In genomic region chr19:4449022-4449825, GRCh38 we compare ENCODE assay signal across 12 cellular contexts. TPM values are rescaled to one million over a fixed set of nuclear protein-coding genes. Genes with fewer than 3 reads are reported as not detected.
DNase-seq lines count a peak whose midpoint lies in the region; ATAC-seq, FAIRE-seq and TF ChIP-seq lines count a peak whose summit lies in the region.
"Had no signal": no experiment of that assay in that cellular context is flagged by ENCODE, and none has a peak within 500 bp of the region (broad histone marks: within the 10 kb centered on the region; RNA-seq: fewer than 3 reads in every experiment).

No MANE protein-coding gene starts in this region.

- H3K27ac ChIP-seq in GM23338 (ENCODE audit: low read depth) (no peak overlapping the region), K562 (ENCODE audit: extremely low read depth, low read depth, low read length) (no peak overlapping the region), left ventricle myocardium inferior (replicated peaks) (peak overlapping the region; percentile 78)
- H3K27ac ChIP-seq: BLaER1, VCaP had no signal

- H2AFZ ChIP-seq in GM23338 = no peak overlapping the region
- no peak overlapping the region for H2AFZ ChIP-seq in K562 (ENCODE audit: low read depth, low read length)

- intact Hi-C loops in K562 (cut with micrococcal nuclease) = no loop called here
- intact Hi-C loops in left ventricle myocardium inferior (cut with micrococcal nuclease) = no loop called here

- 97% methylated on average over 25 of the region's 27 CpGs for WGBS in K562 (ENCODE audit: insufficient coverage, low coverage, missing lambda C conversion rate)

- peaks cover 43% of the 10 kb centered on the region for H3K27me3 Mint-ChIP-seq in GM23338 (ENCODE audit: insufficient read depth, low read depth, poor library complexity)
- H3K27me3 Mint-ChIP-seq in naive thymus-derived CD8-positive, alpha-beta T cell = no peaks in the 10 kb centered on the region

- peak; percentile 24 for ATAC-seq in GM23338
- ATAC-seq in K562 = no peak
- ATAC-seq in naive thymus-derived CD8-positive, alpha-beta T cell = no peak
- ATAC-seq in HG03457 (IDR thresholded peaks at IDR 0.05; ENCODE audit: unreplicated experiment) = no peak

- no peak for FAIRE-seq in K562 (lab: Jason Lieb, UNC)

- H3K4me1 ChIP-seq in GM23338 (ENCODE audit: insufficient read depth) (no peaks in the 10 kb centered on the region), K562 (replicated peaks in 1 of 2; ENCODE audit: control insufficient read depth in 2 of 2, insufficient read depth in 2 of 2, low read length in 2 of 2) (peaks cover 0 to 65% of the 10 kb centered on the region in 2 experiments; a peak in 3 of 5 replicates), left ventricle myocardium inferior (peaks cover 23% of the 10 kb centered on the region)

- TF ChIP-seq RAD21 in K562 (CRISPR knock-in tag; conservative IDR thresholded peaks at IDR 0.05 in 1 of 2, IDR thresholded peaks at IDR 0.05 in 1 of 2) = no peak

- no peaks in the 10 kb centered on the region for H3K79me2 ChIP-seq in GM23338 (replicated peaks; ENCODE audit: insufficient read depth)
- peaks cover 5% of the 10 kb centered on the region; the same call in 2 of the 3 replicates for H3K79me2 ChIP-seq in K562 (ENCODE audit: control insufficient read depth, insufficient read depth, low read length)

- H3K36me3 Mint-ChIP-seq in GM23338 (ENCODE audit: low read depth) = peaks cover 44% of the 10 kb centered on the region
- peaks cover 0 to 60% (median 12%) of the 10 kb centered on the region in 3 donors for H3K36me3 Mint-ChIP-seq in naive thymus-derived CD8-positive, alpha-beta T cell

- no peaks in the 10 kb centered on the region; the same call in 1 of the 3 replicates for H3K9me3 Mint-ChIP-seq in GM23338
- no peaks in the 10 kb centered on the region for H3K9me3 Mint-ChIP-seq in naive thymus-derived CD8-positive, alpha-beta T cell
- H3K9me3 Mint-ChIP-seq: immature natural killer cell had no signal

- DNase-seq in GM23338 (ENCODE audit: low spot score) (no peak), K562 (ENCODE audit: extremely low read depth in 1 of 4, low spot score in 3 of 4) (peak in 1 of 4 experiments; percentile 9), left ventricle myocardium inferior (peak; percentile 85), putamen (ENCODE audit: low spot score) (peak; percentile 76)
- no peak for DNase-seq in naive thymus-derived CD8-positive, alpha-beta T cell
- no peak for DNase-seq in stimulated activated CD4-positive, alpha-beta T cell treated with anti-CD3 and anti-CD28 coated beads, Interleukin-2, amount 100 ng/mL, for 24 hours
- no peak for DNase-seq in activated CD4-positive, alpha-beta T cell treated with anti-CD3 and anti-CD28 coated beads for 1 hour
- DNase-seq: immature natural killer cell, RPMI8226 had no signal

- peaks cover 7% of the 10 kb centered on the region; the same call in 2 of the 3 replicates for H3K4me1 Mint-ChIP-seq in GM23338
- no peaks in the 10 kb centered on the region for H3K4me1 Mint-ChIP-seq in naive thymus-derived CD8-positive, alpha-beta T cell
- H3K4me1 Mint-ChIP-seq: immature natural killer cell had no signal

- H3K9ac ChIP-seq in K562 (ENCODE audit: insufficient read depth in 1 of 2, low read depth in 2 of 2, low read length in 2 of 2) = peak overlapping the region in 1 of 2 experiments; percentile 26; a peak in 1 of 4 replicates
- H3K9ac ChIP-seq: BLaER1 had no signal

- no peak overlapping the region for H3K4me3 Mint-ChIP-seq in GM23338
- H3K4me3 Mint-ChIP-seq in naive thymus-derived CD8-positive, alpha-beta T cell = no peak overlapping the region
- H3K4me3 Mint-ChIP-seq: immature natural killer cell had no signal

- POLR2A ChIA-PET in K562 (lab: Yijun Ruan, JAX) = interaction anchor here (1.8 to 4.5 kb wide), 2 partner anchors 8 to 22 kb away, joined by 8 to 15 read pairs; no protein-coding TSS in a partner anchor
- POLR2A ChIA-PET in naive thymus-derived CD8-positive, alpha-beta T cell (lab: Charles Lee) = interaction anchor here (0.6 to 0.9 kb wide), 3 partner anchors 14 to 262 kb away, joined by 3 to 8 read pairs (median 3); no protein-coding TSS in a partner anchor

- no peaks in the 10 kb centered on the region for H3K27me3 ChIP-seq in GM23338 (ENCODE audit: insufficient read depth)
- H3K27me3 ChIP-seq in K562 (ENCODE audit: control insufficient read depth in 2 of 2, insufficient read depth in 2 of 2, low read length in 2 of 2) = no peaks in the 10 kb centered on the region
- no peaks in the 10 kb centered on the region for H3K27me3 ChIP-seq in left ventricle myocardium inferior (ENCODE audit: low read depth)
- H3K27me3 ChIP-seq: BLaER1 had no signal

- H3K9me2 ChIP-seq in GM23338 (ENCODE audit: insufficient read depth) = no peaks in the 10 kb centered on the region

- TF ChIP-seq EP300 in K562 (IDR thresholded peaks at IDR 0.05; ENCODE audit: low read length) = no peak

- no peaks in the 10 kb centered on the region for H3K36me3 ChIP-seq in GM23338 (ENCODE audit: insufficient read depth)
- H3K36me3 ChIP-seq in K562 (ENCODE audit: control insufficient read depth, insufficient read depth, low read length) = peaks cover 94% of the 10 kb centered on the region; the same call in 2 of the 3 replicates
- peaks cover 100% of the 10 kb centered on the region for H3K36me3 ChIP-seq in left ventricle myocardium inferior

- TF ChIP-seq POLR2A in K562 (conservative IDR thresholded peaks at IDR 0.05) = no peak; the same call in 1 of the 2 replicates

- no TSS peak for BruUV-seq in K562 (replicated peaks; lab: Mats Ljungman, UMichigan)

- peak; percentile 22 to 28; a peak in 2 of 4 replicates for TF ChIP-seq CTCF in GM23338 (conservative IDR thresholded peaks at IDR 0.05; ENCODE audit: low read depth in 2 of 2)
- no peak for TF ChIP-seq CTCF in K562 (IDR thresholded peaks at IDR 0.05 in 2 of 3, conservative IDR thresholded peaks at IDR 0.05 in 1 of 3; ENCODE audit: insufficient read depth in 2 of 3, low read depth in 1 of 3, low read length in 3 of 3)
- peak; percentile 46 for TF ChIP-seq CTCF in left ventricle myocardium inferior (IDR thresholded peaks at IDR 0.05; ENCODE audit: borderline replicate concordance)

- no peak overlapping the region for H3K27ac Mint-ChIP-seq in GM23338
- H3K27ac Mint-ChIP-seq in naive thymus-derived CD8-positive, alpha-beta T cell = no peak overlapping the region
- H3K27ac Mint-ChIP-seq: immature natural killer cell had no signal

- in situ Hi-C loops in K562 (cut with MboI) = no loop called here

- H3K4me3 ChIP-seq in GM23338 (no peak overlapping the region), K562 (no peak overlapping the region), left ventricle myocardium inferior (peak overlapping the region; percentile 2)
- H3K4me3 ChIP-seq: BLaER1 had no signal

- H3K9me3 ChIP-seq in K562 (replicated peaks; ENCODE audit: control insufficient read depth, insufficient read depth, low read depth, low read length) = no peaks in the 10 kb centered on the region
- H3K9me3 ChIP-seq in left ventricle myocardium inferior (replicated peaks) = no peaks in the 10 kb centered on the region
- H3K9me3 ChIP-seq: BLaER1 had no signal

- no peak overlapping the region for H3K4me2 ChIP-seq in GM23338
- no peak overlapping the region for H3K4me2 ChIP-seq in K562 (ENCODE audit: insufficient read depth, low read length)
- H3K4me2 ChIP-seq: BLaER1 had no signal

- H3K9me1 ChIP-seq in K562 (ENCODE audit: control insufficient read depth, insufficient read depth, low read length) = peaks cover 2% of the 10 kb centered on the region

- CTCF ChIA-PET in K562 (lab: Yijun Ruan, JAX; ENCODE audit: low intra/inter-chr PET ratio) = no interaction called here

- H4K20me1 ChIP-seq in GM23338 (replicated peaks; ENCODE audit: insufficient read depth) = peaks cover 6% of the 10 kb centered on the region
- peaks cover 3% of the 10 kb centered on the region; the same call in 1 of the 2 replicates for H4K20me1 ChIP-seq in K562 (replicated peaks; ENCODE audit: control insufficient read depth, insufficient read depth, low read length)

- H3F3A ChIP-seq in GM23338 (replicated peaks; ENCODE audit: low read depth) = peaks cover 17% of the 10 kb centered on the region; the same call in 1 of the 2 replicates

RNA-seq across cellular contexts. Expression of gene UBXN6, which starts 8.4 kb away (rescaled TPM):
- total RNA-seq in GM23338 (2014; rRNA removed; shearing (Covaris generic)) = 21.6 TPM in 2 replicates
- polyA plus RNA-seq in GM23338 (2016; fragmentation: Nextera tagmentation; extraction: Ambion mirVana) (19.1 and 20.4 TPM in 2 replicates), K562 (2011; rRNA removed) (38.2 and 51.7 TPM in 2 replicates), K562 (2014; fragmentation: Illumina TruSeq; extraction: Trizol) (17.5 and 45.2 TPM in 2 replicates), K562 (2014; fragmentation: Nextera tagmentation; extraction: Ambion mirVana) (1 to 10 TPM in 1 of 2 experiments, under 1 TPM in 1; 0.48 to 1.8 TPM), K562 (2014; rRNA removed) (59.4 and 59.7 TPM in 2 replicates)
- 23.2 and 58.0 TPM in 2 replicates for total RNA-seq in K562 (2011; cell fraction: chromatin; rRNA removed; ENCODE audit: low replicate concordance)
- total RNA-seq in K562 (2011; cell fraction: nucleolus; rRNA removed) = 57.5 and 64.5 TPM in 2 replicates
- total RNA-seq in K562 (2011; cell fraction: nucleoplasm; rRNA removed) = 32.2 and 37.0 TPM in 2 replicates
- total RNA-seq in K562 (2014; rRNA removed) (49.7 and 63.6 TPM in 2 replicates), K562 (2014; rRNA removed; fragmentation: Illumina TruSeq; extraction: Trizol) (8.6 and 11.0 TPM in 2 replicates), K562 (2015; rRNA removed; fragmentation: Illumina TruSeq; extraction: Trizol) (29.5 and 33.1 TPM in 2 replicates), K562 (2021) (80.8 and 90.2 TPM in 2 replicates), left ventricle myocardium inferior (113 TPM)
- polyA plus RNA-seq in K562 (2011; cell fraction: cytosol; rRNA removed) = 58.6 and 121 TPM in 2 replicates
- 54.4 and 74.2 TPM in 2 replicates for polyA plus RNA-seq in K562 (2011; cell fraction: nucleus; rRNA removed)
- 56.8 and 86.6 TPM in 2 replicates for polyA plus RNA-seq in K562 (2012)
- polyA minus RNA-seq in K562 (2011; rRNA and poly(A)+ RNA removed) = 17.1 and 20.7 TPM in 2 replicates
- polyA minus RNA-seq in K562 (2011; cell fraction: cytosol; rRNA and poly(A)+ RNA removed) = 32.3 and 41.4 TPM in 2 replicates
- polyA minus RNA-seq in K562 (2011; cell fraction: nucleus; rRNA and poly(A)+ RNA removed) = 14.9 and 15.9 TPM in 2 replicates
- total RNA-seq in naive thymus-derived CD8-positive, alpha-beta T cell = 10 to 100 TPM; 61.3 to 75.2 TPM
- 1 to 10 TPM; 2.4 to 6.6 (median 3.9) TPM for polyA plus RNA-seq in naive thymus-derived CD8-positive, alpha-beta T cell

RNA-seq across cellular contexts. Expression of gene HDGFL2, which starts 22.9 kb away (rescaled TPM):
- 94.6 and 113 TPM in 2 replicates for total RNA-seq in GM23338 (2014; rRNA removed; shearing (Covaris generic))
- polyA plus RNA-seq in GM23338 (2016; fragmentation: Nextera tagmentation; extraction: Ambion mirVana) (64.8 and 72.4 TPM in 2 replicates), K562 (2011; rRNA removed) (14.3 and 21.1 TPM in 2 replicates), K562 (2014; fragmentation: Illumina TruSeq; extraction: Trizol) (16.0 and 27.4 TPM in 2 replicates), K562 (2014; fragmentation: Nextera tagmentation; extraction: Ambion mirVana) (under 1 TPM; 0.13 to 0.21 TPM), K562 (2014; rRNA removed) (39.7 and 50.8 TPM in 2 replicates)
- total RNA-seq in K562 (2011; cell fraction: chromatin; rRNA removed; ENCODE audit: low replicate concordance) = 18.0 and 40.2 TPM in 2 replicates
- total RNA-seq in K562 (2011; cell fraction: nucleolus; rRNA removed) = 25.8 and 27.2 TPM in 2 replicates
- 18.5 and 20.0 TPM in 2 replicates for total RNA-seq in K562 (2011; cell fraction: nucleoplasm; rRNA removed)
- total RNA-seq in K562 (2014; rRNA removed) (48.7 and 61.7 TPM in 2 replicates), K562 (2014; rRNA removed; fragmentation: Illumina TruSeq; extraction: Trizol) (10.7 and 12.3 TPM in 2 replicates), K562 (2015; rRNA removed; fragmentation: Illumina TruSeq; extraction: Trizol) (27.9 and 29.4 TPM in 2 replicates), K562 (2021) (39.7 and 45.9 TPM in 2 replicates), left ventricle myocardium inferior (22.8 TPM)
- polyA plus RNA-seq in K562 (2011; cell fraction: cytosol; rRNA removed) = 10.7 and 15.1 TPM in 2 replicates
- 32.8 and 44.3 TPM in 2 replicates for polyA plus RNA-seq in K562 (2011; cell fraction: nucleus; rRNA removed)
- 29.5 and 31.2 TPM in 2 replicates for polyA plus RNA-seq in K562 (2012)
- polyA minus RNA-seq in K562 (2011; rRNA and poly(A)+ RNA removed) = 9.0 and 10.3 TPM in 2 replicates
- polyA minus RNA-seq in K562 (2011; cell fraction: cytosol; rRNA and poly(A)+ RNA removed) = 14.8 and 23.0 TPM in 2 replicates
- polyA minus RNA-seq in K562 (2011; cell fraction: nucleus; rRNA and poly(A)+ RNA removed) = 6.3 and 9.2 TPM in 2 replicates
- total RNA-seq in naive thymus-derived CD8-positive, alpha-beta T cell = 10 to 100 TPM; 35.5 to 40.0 TPM
- 10 to 100 TPM; 15.0 to 25.3 (median 19.0) TPM for polyA plus RNA-seq in naive thymus-derived CD8-positive, alpha-beta T cell

RNA-seq across cellular contexts. Expression of gene CHAF1A, which starts 46.8 kb away (rescaled TPM):
- total RNA-seq in GM23338 (2014; rRNA removed; shearing (Covaris generic)) = 84.1 and 113 TPM in 2 replicates
- 109 and 125 TPM in 2 replicates for polyA plus RNA-seq in GM23338 (2016; fragmentation: Nextera tagmentation; extraction: Ambion mirVana)
- 122 and 169 TPM in 2 replicates for total RNA-seq in K562 (2011; cell fraction: chromatin; rRNA removed; ENCODE audit: low replicate concordance)
- 101 and 121 TPM in 2 replicates for total RNA-seq in K562 (2011; cell fraction: nucleolus; rRNA removed)
- total RNA-seq in K562 (2011; cell fraction: nucleoplasm; rRNA removed) = 83.4 and 88.4 TPM in 2 replicates
- 61.1 and 78.3 TPM in 2 replicates for total RNA-seq in K562 (2014; rRNA removed)
- total RNA-seq in K562 (2014; rRNA removed; fragmentation: Illumina TruSeq; extraction: Trizol) = 32.5 and 42.6 TPM in 2 replicates
- 51.4 and 51.8 TPM in 2 replicates for total RNA-seq in K562 (2015; rRNA removed; fragmentation: Illumina TruSeq; extraction: Trizol)
- 78.6 and 86.9 TPM in 2 replicates for total RNA-seq in K562 (2021)
- polyA plus RNA-seq in K562 (2011; rRNA removed) = 32.0 and 35.3 TPM in 2 replicates
- 33.8 and 95.9 TPM in 2 replicates for polyA plus RNA-seq in K562 (2011; cell fraction: cytosol; rRNA removed)
- 46.7 and 100 TPM in 2 replicates for polyA plus RNA-seq in K562 (2011; cell fraction: nucleus; rRNA removed)
- polyA plus RNA-seq in K562 (2012) = 65.6 and 65.8 TPM in 2 replicates
- 45.2 and 59.3 TPM in 2 replicates for polyA plus RNA-seq in K562 (2014; fragmentation: Illumina TruSeq; extraction: Trizol)
- polyA plus RNA-seq in K562 (2014; fragmentation: Nextera tagmentation; extraction: Ambion mirVana) = 1 to 10 TPM; 1.6 to 2.1 TPM
- 65.4 and 73.4 TPM in 2 replicates for polyA plus RNA-seq in K562 (2014; rRNA removed)
- 33.8 and 38.5 TPM in 2 replicates for polyA minus RNA-seq in K562 (2011; rRNA and poly(A)+ RNA removed)
- polyA minus RNA-seq in K562 (2011; cell fraction: cytosol; rRNA and poly(A)+ RNA removed) = 43.1 and 61.4 TPM in 2 replicates
- polyA minus RNA-seq in K562 (2011; cell fraction: nucleus; rRNA and poly(A)+ RNA removed) = 35.1 and 42.1 TPM in 2 replicates
- 5.1 TPM for total RNA-seq in left ventricle myocardium inferior
- 10 to 100 TPM in 1 of 2 experiments, 1 to 10 TPM in 1; 7.5 to 10.9 TPM for total RNA-seq in naive thymus-derived CD8-positive, alpha-beta T cell
- 1 to 10 TPM; 1.7 to 2.4 (median 2.1) TPM for polyA plus RNA-seq in naive thymus-derived CD8-positive, alpha-beta T cell

RNA-seq across cellular contexts. Expression of gene SH3GL1, which starts 48.9 kb away (rescaled TPM):
- total RNA-seq in GM23338 (2014; rRNA removed; shearing (Covaris generic)) = 85.8 and 89.5 TPM in 2 replicates
- polyA plus RNA-seq in GM23338 (2016; fragmentation: Nextera tagmentation; extraction: Ambion mirVana) (73.1 and 75.6 TPM in 2 replicates), K562 (2011; rRNA removed) (25.7 and 44.0 TPM in 2 replicates), K562 (2014; fragmentation: Illumina TruSeq; extraction: Trizol) (25.5 and 57.0 TPM in 2 replicates), K562 (2014; fragmentation: Nextera tagmentation; extraction: Ambion mirVana) (1 to 10 TPM; 1.7 to 2.1 TPM), K562 (2014; rRNA removed) (58.5 and 64.7 TPM in 2 replicates)
- 74.6 and 119 TPM in 2 replicates for total RNA-seq in K562 (2011; cell fraction: chromatin; rRNA removed; ENCODE audit: low replicate concordance)
- total RNA-seq in K562 (2011; cell fraction: nucleolus; rRNA removed) = 59.7 and 60.0 TPM in 2 replicates
- total RNA-seq in K562 (2011; cell fraction: nucleoplasm; rRNA removed) = 58.7 and 78.3 TPM in 2 replicates
- total RNA-seq in K562 (2014; rRNA removed) (48.0 and 60.1 TPM in 2 replicates), K562 (2014; rRNA removed; fragmentation: Illumina TruSeq; extraction: Trizol) (6.1 and 9.4 TPM in 2 replicates), K562 (2015; rRNA removed; fragmentation: Illumina TruSeq; extraction: Trizol) (28.6 and 29.1 TPM in 2 replicates), K562 (2021) (72.0 and 75.3 TPM in 2 replicates), left ventricle myocardium inferior (18.6 TPM)
- polyA plus RNA-seq in K562 (2011; cell fraction: cytosol; rRNA removed) = 41.8 and 96.4 TPM in 2 replicates
- 68.2 and 94.2 TPM in 2 replicates for polyA plus RNA-seq in K562 (2011; cell fraction: nucleus; rRNA removed)
- polyA plus RNA-seq in K562 (2012) = 51.2 and 58.7 TPM in 2 replicates
- 8.2 and 13.7 TPM in 2 replicates for polyA minus RNA-seq in K562 (2011; rRNA and poly(A)+ RNA removed)
- 31.3 and 36.5 TPM in 2 replicates for polyA minus RNA-seq in K562 (2011; cell fraction: cytosol; rRNA and poly(A)+ RNA removed)
- polyA minus RNA-seq in K562 (2011; cell fraction: nucleus; rRNA and poly(A)+ RNA removed) = 17.4 and 22.5 TPM in 2 replicates
- total RNA-seq in naive thymus-derived CD8-positive, alpha-beta T cell = 10 to 100 TPM; 38.3 to 38.6 TPM
- 10 to 100 TPM; 11.8 to 20.4 (median 12.3) TPM for polyA plus RNA-seq in naive thymus-derived CD8-positive, alpha-beta T cell

Comparison
In these comparisons a context has a peak if more than half of its experiments do, and no peak if none do; other contexts are left out.
1. DNase-seq: peak in left ventricle myocardium inferior (single experiment) and putamen (single experiment); none in GM23338 (single experiment), naive thymus-derived CD8-positive, alpha-beta T cell (0 of 10), stimulated activated CD4-positive, alpha-beta T cell treated with anti-CD3 and anti-CD28 coated beads, Interleukin-2, amount 100 ng/mL, for 24 hours (0 of 2) and activated CD4-positive, alpha-beta T cell treated with anti-CD3 and anti-CD28 coated beads for 1 hour (single experiment).
2. CTCF ChIP-seq: peak in GM23338 (2 of 2) and left ventricle myocardium inferior (single experiment); none in K562 (0 of 3).